18 cellular contexts compared by ENCODE assay signal in the genomic region with DNA sequence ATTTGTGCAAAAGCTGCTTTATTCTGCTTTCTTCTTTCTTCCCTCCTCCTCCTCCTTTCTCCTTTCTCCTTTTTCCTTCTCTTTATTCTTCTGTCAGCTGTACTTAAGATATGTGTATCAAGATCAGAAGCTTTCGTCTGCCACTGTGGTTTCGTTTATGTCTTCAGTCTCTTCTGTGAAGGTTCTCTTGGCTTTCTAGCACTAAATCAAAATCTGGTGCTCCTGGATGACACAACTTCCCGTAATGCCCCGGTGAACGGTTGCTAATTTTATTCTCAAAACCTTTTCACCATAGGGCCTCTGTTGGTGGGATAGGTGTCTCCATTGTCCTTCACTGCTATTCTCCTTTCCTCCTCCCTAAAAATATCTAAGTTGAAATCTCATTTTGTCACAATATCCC. TPM values are rescaled to one million over a fixed set of nuclear protein-coding genes. Genes with fewer than 3 reads are reported as not detected.
DNase-seq lines count a peak whose midpoint lies in the region; ATAC-seq and TF ChIP-seq lines count a peak whose summit lies in the region.
"Had no signal": no experiment of that assay in that cellular context is flagged by ENCODE, and none has a peak within 500 bp of the region (broad histone marks: within the 10 kb centered on the region; RNA-seq: fewer than 3 reads in every experiment).

No MANE protein-coding gene starts in this region.

- no peak overlapping the region for H3K56ac ChIP-seq in mesendoderm (ENCODE audit: low read length)

- no CpG with 5 or more reads among the region's 5 CpGs for WGBS in mesendoderm (ENCODE audit: extremely low coverage, insufficient coverage, low lambda C conversion rate)

- H3K4me3 ChIP-seq in Karpas-422 (ENCODE audit: low read length) = no peak overlapping the region
- no peak overlapping the region for H3K4me3 ChIP-seq in naive thymus-derived CD4-positive, alpha-beta T cell (ENCODE audit: low read length)
- H3K4me3 ChIP-seq in mesendoderm (ENCODE audit: low read length) = no peak overlapping the region
- H3K4me3 ChIP-seq: A549 had no signal

- peaks cover 13% of the 10 kb centered on the region for H3K36me3 Mint-ChIP-seq in activated CD4-positive, alpha-beta T cell treated with anti-CD3 and anti-CD28 coated beads, Interleukin-2, amount 10 ng/mL, durations not matched to agents 7 days and 5 days (ENCODE audit: low read depth)
- H3K36me3 Mint-ChIP-seq in CD4-positive, alpha-beta T cell (ENCODE audit: low read depth) = peaks cover 13% of the 10 kb centered on the region
- peaks cover 0 to 5% (median 0%) of the 10 kb centered on the region in 5 donors for H3K36me3 Mint-ChIP-seq in naive thymus-derived CD4-positive, alpha-beta T cell

- H4K8ac ChIP-seq in mesendoderm (ENCODE audit: low read depth, low read length) = no peak overlapping the region

- no peak for TF ChIP-seq CTCF in CD4-positive, alpha-beta T cell (IDR thresholded peaks at IDR 0.05)

- ATAC-seq in CD4-positive, alpha-beta T cell (ENCODE audit: poor library complexity) = no peak
- no peak for ATAC-seq in naive thymus-derived CD4-positive, alpha-beta T cell
- ATAC-seq in HG03378 (IDR thresholded peaks at IDR 0.05; ENCODE audit: unreplicated experiment) = no peak
- ATAC-seq in HG02840 (IDR thresholded peaks at IDR 0.05; ENCODE audit: low FRiP score, unreplicated experiment) = no peak
- ATAC-seq: A549, SK-N-SH treated with all-trans-retinoic acid at 6 μM for 48 hours had no signal

- H3K27me3 ChIP-seq in CD4-positive, alpha-beta T cell (ENCODE audit: control insufficient read depth, insufficient read depth, low read length) = no peaks in the 10 kb centered on the region
- H3K27me3 ChIP-seq in Karpas-422 (ENCODE audit: low read length) (no peaks in the 10 kb centered on the region), mesendoderm (ENCODE audit: insufficient read depth, low read length, poor library complexity) (no peaks in the 10 kb centered on the region)
- no peaks in the 10 kb centered on the region for H3K27me3 ChIP-seq in naive thymus-derived CD4-positive, alpha-beta T cell (ENCODE audit: control insufficient read depth in 2 of 2, insufficient read depth in 2 of 2, low read length in 2 of 2)

- DNase-seq in activated CD4-positive, alpha-beta T cell treated with anti-CD3 and anti-CD28 coated beads, Interleukin-2, amount 10 ng/mL, durations not matched to agents 7 days and 5 days = peak; percentile 34
- no peak for DNase-seq in activated CD4-positive, alpha-beta T cell treated with anti-CD3 and anti-CD28 coated beads for 1 hour
- DNase-seq in CD4-positive, alpha-beta T cell = peak in 1 of 10 experiments; percentile 10
- DNase-seq in Karpas-422 (no peak), mesendoderm (no peak)
- peak in 1 of 9 donors; percentile 32 for DNase-seq in naive thymus-derived CD4-positive, alpha-beta T cell
- DNase-seq: COR-L47, HFFc6, NCI-H1092, NCI-H146, NCI-H2081, NCI-H524, SHP77 treated with DMSO at 0.1 percent for 48 hours had no signal

- CTCF ChIA-PET in activated CD4-positive, alpha-beta T cell treated with anti-CD3 and anti-CD28 coated beads, Interleukin-2, amount 10 ng/mL, durations not matched to agents 7 days and 5 days (lab: Charles Lee) = interaction anchor here (0.8 to 0.9 kb wide), 2 partner anchors 9 to 266 kb away, joined by 3 to 4 read pairs; no protein-coding TSS in a partner anchor
- CTCF ChIA-PET in CD4-positive, alpha-beta T cell (lab: Charles Lee) = interaction anchor here (0.7 kb wide), 1 partner anchor 18 kb away, joined by 3 read pairs; no protein-coding TSS in a partner anchor
- CTCF ChIA-PET in naive thymus-derived CD4-positive, alpha-beta T cell (lab: Charles Lee) = interaction anchor here (1.9 kb wide), 1 partner anchor 21 kb away, joined by 5 read pairs; no protein-coding TSS in a partner anchor

- H3K79me2 ChIP-seq in Karpas-422 (ENCODE audit: low read length) (peaks cover 100% of the 10 kb centered on the region), mesendoderm (ENCODE audit: control insufficient read depth, insufficient read depth, low read length) (no peaks in the 10 kb centered on the region)

- no peak overlapping the region for H2AK5ac ChIP-seq in mesendoderm (ENCODE audit: low read length)

- H2AFZ ChIP-seq in Karpas-422 (ENCODE audit: low read length) = no peak overlapping the region

- no peak overlapping the region for H2BK120ac ChIP-seq in mesendoderm (ENCODE audit: low read depth, low read length)

- H3K4me1 ChIP-seq in Karpas-422 (ENCODE audit: low read length) = peaks cover 65% of the 10 kb centered on the region
- H3K4me1 ChIP-seq in naive thymus-derived CD4-positive, alpha-beta T cell (ENCODE audit: control insufficient read depth in 2 of 2, insufficient read depth in 2 of 2, low read length in 2 of 2) = peaks cover 34 to 61% of the 10 kb centered on the region in 2 donors
- no peaks in the 10 kb centered on the region for H3K4me1 ChIP-seq in mesendoderm (ENCODE audit: control insufficient read depth, low read depth, low read length)

- H3K9ac ChIP-seq in Karpas-422 (ENCODE audit: low read length) = peak overlapping the region; percentile 2; the same call in 1 of the 2 replicates
- no peak overlapping the region for H3K9ac ChIP-seq in mesendoderm (ENCODE audit: low read length)

- H2BK5ac ChIP-seq in mesendoderm (ENCODE audit: low read length) = no peak overlapping the region

- H3K79me1 ChIP-seq in mesendoderm (ENCODE audit: low read length) = peaks cover under 1% of the 10 kb centered on the region

- H3K9me3 Mint-ChIP-seq in activated CD4-positive, alpha-beta T cell treated with anti-CD3 and anti-CD28 coated beads, Interleukin-2, amount 10 ng/mL, durations not matched to agents 7 days and 5 days = no peaks in the 10 kb centered on the region
- H3K9me3 Mint-ChIP-seq in CD4-positive, alpha-beta T cell = no peaks in the 10 kb centered on the region
- no peaks in the 10 kb centered on the region for H3K9me3 Mint-ChIP-seq in naive thymus-derived CD4-positive, alpha-beta T cell
- H3K9me3 Mint-ChIP-seq: HFFc6 had no signal

- no peaks in the 10 kb centered on the region for H3K27me3 Mint-ChIP-seq in activated CD4-positive, alpha-beta T cell treated with anti-CD3 and anti-CD28 coated beads, Interleukin-2, amount 10 ng/mL, durations not matched to agents 7 days and 5 days
- no peaks in the 10 kb centered on the region for H3K27me3 Mint-ChIP-seq in CD4-positive, alpha-beta T cell
- no peaks in the 10 kb centered on the region for H3K27me3 Mint-ChIP-seq in naive thymus-derived CD4-positive, alpha-beta T cell

- no peak overlapping the region for H3K18ac ChIP-seq in mesendoderm (ENCODE audit: low read length)

- H4K5ac ChIP-seq in mesendoderm (ENCODE audit: low read length) = no peak overlapping the region

- H3K27ac ChIP-seq in CD4-positive, alpha-beta T cell (ENCODE audit: low read depth, low read length) = peak overlapping the region; percentile 24
- H3K27ac ChIP-seq in Karpas-422 (ENCODE audit: low read length) (no peak overlapping the region), mesendoderm (ENCODE audit: low read depth, low read length) (no peak overlapping the region)
- H3K27ac ChIP-seq in naive thymus-derived CD4-positive, alpha-beta T cell (ENCODE audit: low read depth, low read length) = peak overlapping the region; percentile 53
- H3K27ac ChIP-seq: A549, C4-2B had no signal

- H3K27ac Mint-ChIP-seq in activated CD4-positive, alpha-beta T cell treated with anti-CD3 and anti-CD28 coated beads, Interleukin-2, amount 10 ng/mL, durations not matched to agents 7 days and 5 days = no peak overlapping the region
- H3K27ac Mint-ChIP-seq in CD4-positive, alpha-beta T cell = no peak overlapping the region
- no peak overlapping the region for H3K27ac Mint-ChIP-seq in naive thymus-derived CD4-positive, alpha-beta T cell
- H3K27ac Mint-ChIP-seq: HFFc6 had no signal

- H3K36me3 ChIP-seq in Karpas-422 (ENCODE audit: insufficient read depth, low read length) (peaks cover 20% of the 10 kb centered on the region; the same call in 1 of the 2 replicates), mesendoderm (ENCODE audit: control insufficient read depth, insufficient read depth, low read length) (no peaks in the 10 kb centered on the region)
- H3K36me3 ChIP-seq in naive thymus-derived CD4-positive, alpha-beta T cell (ENCODE audit: control insufficient read depth in 2 of 3, insufficient read depth in 3 of 3, low read length in 3 of 3) = peaks cover 0 to 4% (median 0%) of the 10 kb centered on the region in 3 experiments

- peak overlapping the region; percentile 11 for H3K4me2 ChIP-seq in Karpas-422 (ENCODE audit: low read depth, low read length, poor library complexity, severe bottlenecking)
- no peak overlapping the region for H3K4me2 ChIP-seq in mesendoderm (ENCODE audit: low read length)
- H3K4me2 ChIP-seq: A549 had no signal

- POLR2A ChIA-PET in activated CD4-positive, alpha-beta T cell treated with anti-CD3 and anti-CD28 coated beads, Interleukin-2, amount 10 ng/mL, durations not matched to agents 7 days and 5 days (lab: Charles Lee) = no interaction called here
- POLR2A ChIA-PET in CD4-positive, alpha-beta T cell (lab: Charles Lee) = interaction anchor here (0.7 to 1.6 kb wide), 2 partner anchors 21 to 139 kb away, joined by 4 to 7 read pairs; a partner anchor contains a TSS
- POLR2A ChIA-PET in naive thymus-derived CD4-positive, alpha-beta T cell (lab: Charles Lee) = interaction anchor here (0.6 to 1.5 kb wide), 2 partner anchors 15 to 18 kb away, joined by 3 to 4 read pairs; no protein-coding TSS in a partner anchor

- no peaks in the 10 kb centered on the region; the same call in 1 of the 2 replicates for H4K20me1 ChIP-seq in Karpas-422 (ENCODE audit: insufficient read depth, low read depth, low read length)

- H3K9me2 ChIP-seq in Karpas-422 (replicated peaks; ENCODE audit: insufficient read depth, low read length) = no peaks in the 10 kb centered on the region

- H3K4ac ChIP-seq in mesendoderm (ENCODE audit: low read depth, low read length) = no peak overlapping the region

- no peak overlapping the region for H3K4me3 Mint-ChIP-seq in activated CD4-positive, alpha-beta T cell treated with anti-CD3 and anti-CD28 coated beads, Interleukin-2, amount 10 ng/mL, durations not matched to agents 7 days and 5 days
- H3K4me3 Mint-ChIP-seq in CD4-positive, alpha-beta T cell = no peak overlapping the region
- no peak overlapping the region for H3K4me3 Mint-ChIP-seq in naive thymus-derived CD4-positive, alpha-beta T cell
- H3K4me3 Mint-ChIP-seq: HFFc6 had no signal

- no peak overlapping the region for H2BK15ac ChIP-seq in mesendoderm (replicated peaks; ENCODE audit: low read depth)

- intact Hi-C loops in CD4-positive, alpha-beta T cell (cut with DNase I, micrococcal nuclease) = loop anchor here in 1 of 2 experiments (10.0 kb wide), 1 partner anchor 154 kb away; no protein-coding TSS in a partner anchor
- intact Hi-C loops in naive thymus-derived CD4-positive, alpha-beta T cell (cut with micrococcal nuclease) = loop anchor here in 1 of 2 donors (1.0 kb wide), 1 partner anchor 17 kb away; no protein-coding TSS in a partner anchor

- H3K23ac ChIP-seq in mesendoderm (ENCODE audit: low read length) = no peak overlapping the region

- H3K9me3 ChIP-seq in CD4-positive, alpha-beta T cell (ENCODE audit: control insufficient read depth, low read length) = no peaks in the 10 kb centered on the region
- no peaks in the 10 kb centered on the region for H3K9me3 ChIP-seq in Karpas-422 (ENCODE audit: low read length)
- H3K9me3 ChIP-seq in naive thymus-derived CD4-positive, alpha-beta T cell (ENCODE audit: control insufficient read depth in 2 of 3, low read length in 3 of 3) = no peaks in the 10 kb centered on the region
- H3K9me3 ChIP-seq: A549 had no signal

- peaks cover 32% of the 10 kb centered on the region for H3K4me1 Mint-ChIP-seq in activated CD4-positive, alpha-beta T cell treated with anti-CD3 and anti-CD28 coated beads, Interleukin-2, amount 10 ng/mL, durations not matched to agents 7 days and 5 days
- peaks cover 23% of the 10 kb centered on the region for H3K4me1 Mint-ChIP-seq in CD4-positive, alpha-beta T cell (ENCODE audit: low read depth)
- peaks cover 16 to 41% (median 24%) of the 10 kb centered on the region in 7 donors for H3K4me1 Mint-ChIP-seq in naive thymus-derived CD4-positive, alpha-beta T cell

RNA-seq across cellular contexts. Expression of a gene that starts 5.0 kb away (rescaled TPM):
- 10 to 100 TPM; 22.9 to 28.0 TPM for total RNA-seq in activated CD4-positive, alpha-beta T cell treated with anti-CD3 and anti-CD28 coated beads, Interleukin-2, amount 10 ng/mL, durations not matched to agents 7 days and 5 days
- total RNA-seq in CD4-positive, alpha-beta T cell = 10 to 100 TPM; 16.2 to 17.1 TPM
- total RNA-seq in Karpas-422 (2014; rRNA removed; shearing (Covaris generic); ENCODE audit: low replicate concordance) = 21.6 and 36.5 TPM in 2 replicates
- 10 to 100 TPM; 22.4 to 27.5 (median 26.9) TPM for total RNA-seq in naive thymus-derived CD4-positive, alpha-beta T cell
- polyA plus RNA-seq in naive thymus-derived CD4-positive, alpha-beta T cell = 10 to 100 TPM; 17.9 to 20.3 TPM
- 7.8 TPM for polyA plus RNA-seq in mesendoderm (2013, experiment 1 of 2)
- 7.8 TPM for polyA plus RNA-seq in mesendoderm (2013, experiment 2 of 2)

RNA-seq across cellular contexts. Expression of a gene that starts 21.6 kb away (rescaled TPM):
- 10 to 100 TPM; 21.6 TPM for total RNA-seq in activated CD4-positive, alpha-beta T cell treated with anti-CD3 and anti-CD28 coated beads, Interleukin-2, amount 10 ng/mL, durations not matched to agents 7 days and 5 days
- total RNA-seq in CD4-positive, alpha-beta T cell = 10 to 100 TPM; 20.3 to 23.0 TPM
- total RNA-seq in Karpas-422 (2014; rRNA removed; shearing (Covaris generic); ENCODE audit: low replicate concordance) = 87.8 and 102 TPM in 2 replicates
- total RNA-seq in naive thymus-derived CD4-positive, alpha-beta T cell = 10 to 100 TPM; 16.1 to 31.4 (median 24.1) TPM
- 10 to 100 TPM; 74.3 to 75.2 TPM for polyA plus RNA-seq in naive thymus-derived CD4-positive, alpha-beta T cell
- polyA plus RNA-seq in mesendoderm (2013, experiment 1 of 2) = 43.9 TPM
- 44.2 TPM for polyA plus RNA-seq in mesendoderm (2013, experiment 2 of 2)

RNA-seq across cellular contexts. Expression of a gene that starts 49.8 kb away (rescaled TPM):
- under 1 TPM; 0.23 to 0.25 TPM for total RNA-seq in activated CD4-positive, alpha-beta T cell treated with anti-CD3 and anti-CD28 coated beads, Interleukin-2, amount 10 ng/mL, durations not matched to agents 7 days and 5 days
- under 1 TPM in 1 of 2 experiments, not detected in 1; 0.11 TPM for total RNA-seq in CD4-positive, alpha-beta T cell
- 937 and 1,205 TPM in 2 replicates for total RNA-seq in Karpas-422 (2014; rRNA removed; shearing (Covaris generic); ENCODE audit: low replicate concordance)
- total RNA-seq in naive thymus-derived CD4-positive, alpha-beta T cell = 1 to 10 TPM in 2 of 5 experiments, under 1 TPM in 3; 0.34 to 1.8 (median 0.76) TPM
- under 1 TPM; 0.79 to 0.90 TPM for polyA plus RNA-seq in naive thymus-derived CD4-positive, alpha-beta T cell
- polyA plus RNA-seq in mesendoderm (2013, experiment 1 of 2) = 0.20 TPM
- polyA plus RNA-seq in mesendoderm (2013, experiment 2 of 2) = 0.11 TPM

Comparison
In these comparisons a context has a peak if more than half of its experiments do, and no peak if none do; other contexts are left out.
1. H3K27ac ChIP-seq: peak in CD4-positive, alpha-beta T cell (single experiment) and naive thymus-derived CD4-positive, alpha-beta T cell (single experiment); none in Karpas-422 (single experiment) and mesendoderm (single experiment).
2. RNA of a gene that starts 49.8 kb away (total RNA-seq): 937 to 1,205 TPM in Karpas-422; 0.34 to 1.8 TPM in naive thymus-derived CD4-positive, alpha-beta T cell, 0.23 to 0.25 TPM in activated CD4-positive, alpha-beta T cell treated with anti-CD3 and anti-CD28 coated beads, Interleukin-2, amount 10 ng/mL, durations not matched to agents 7 days and 5 days and 0.11 TPM in CD4-positive, alpha-beta T cell; every median in the first group is over 100 times any median in the second.